In genomic region chr15:71686221-71687050, GRCh38 we compare ENCODE assay signal across 1 cellular context.
TF ChIP-seq lines count a peak whose summit lies in the region.

No MANE protein-coding gene starts in this region.

TF ChIP-seq in HepG2, 621 proteins besides CTCF, POLR2A, EP300 and RAD21:
- no peak for TF ChIP-seq ZBTB40 (IDR thresholded peaks at IDR 0.05)
- TF ChIP-seq ZBTB40 (CRISPR knock-in tag; IDR thresholded peaks at IDR 0.05): peak; percentile 89
- no peak for TF ChIP-seq THAP8 (CRISPR knock-in tag; IDR thresholded peaks at IDR 0.05; ENCODE audit: borderline replicate concordance)
- TF ChIP-seq KDM6A (CRISPR knock-in tag; IDR thresholded peaks at IDR 0.05; ENCODE audit: low read depth): no peak
- no peak for TF ChIP-seq ZNF724P (CRISPR knock-in tag; IDR thresholded peaks at IDR 0.05; ENCODE audit: borderline replicate concordance)
- TF ChIP-seq ZNF703 (CRISPR knock-in tag; IDR thresholded peaks at IDR 0.05; ENCODE audit: borderline replicate concordance): no peak
